1 cellular context compared by ENCODE assay signal in the genomic region with DNA sequence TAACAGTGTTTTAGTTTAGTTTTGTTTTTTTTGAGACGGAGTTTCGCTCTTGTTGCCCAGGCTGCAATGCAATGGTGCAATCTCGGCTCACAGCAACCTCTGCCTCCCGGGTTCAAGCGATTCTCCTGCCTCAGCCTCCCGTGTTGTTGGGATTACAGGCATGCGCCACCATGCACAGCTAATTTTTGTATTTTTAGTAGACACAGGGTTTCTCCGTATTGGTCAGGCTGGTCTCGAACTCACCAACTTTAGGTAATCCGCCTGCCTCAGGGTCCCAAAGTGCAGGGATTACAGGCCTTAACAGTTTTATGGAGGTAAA.
A peak's percentile ranks its signal among the peaks of the same experiment; 100 is the strongest.
TF ChIP-seq lines count a peak whose summit lies in the region.

No MANE protein-coding gene starts in this region.

TF ChIP-seq in A549, 52 proteins besides CTCF, POLR2A, EP300 and RAD21:
- peak; percentile 82; the same call in 1 of the 2 replicates for TF ChIP-seq CHD4 (IDR thresholded peaks at IDR 0.05; ENCODE audit: borderline replicate concordance)
